ENCODE assay signal across 1 cellular context in genomic region chr1:107432108-107432507, GRCh38.
TF ChIP-seq lines count a peak whose summit lies in the region.

No MANE protein-coding gene starts in this region.

TF ChIP-seq in H1, 55 proteins besides CTCF, POLR2A, EP300 and RAD21:
- TF ChIP-seq CHD7 (IDR thresholded peaks at IDR 0.05; ENCODE audit: insufficient replicate concordance, low read length) (peak; percentile 85), NANOG (IDR thresholded peaks at IDR 0.05; ENCODE audit: insufficient read depth, low read depth, low read length, poor library complexity, severe bottlenecking) (peak; percentile 33), CEBPB (IDR thresholded peaks at IDR 0.05; ENCODE audit: low read depth, low read length) (no peak), HDAC2 (IDR thresholded peaks at IDR 0.05; ENCODE audit: borderline replicate concordance in 1 of 2, low read depth in 2 of 2, low read length in 2 of 2) (peak in 1 of 2 experiments; percentile 44; a peak in 1 of 4 replicates), RFX5 (IDR thresholded peaks at IDR 0.05; ENCODE audit: borderline replicate concordance, low read depth, low read length) (no peak)
TF ChIP-seq in H1: peak in this region for 3.
